ENCODE assay signal across 21 cellular contexts in genomic region chr12:132347471-132347855, GRCh38. TPM values are rescaled to one million over a fixed set of nuclear protein-coding genes. Genes with fewer than 3 reads are reported as not detected.
A peak's percentile ranks its signal among the peaks of the same experiment; 100 is the strongest.
DNase-seq lines count a peak whose midpoint lies in the region; ATAC-seq, FAIRE-seq and TF ChIP-seq lines count a peak whose summit lies in the region.
"Had no signal": no experiment of that assay in that cellular context is flagged by ENCODE, and none has a peak within 500 bp of the region (broad histone marks: within the 10 kb centered on the region; RNA-seq: fewer than 3 reads in every experiment).

No MANE protein-coding gene starts in this region.

- no CpG with 5 or more reads among the region's 20 CpGs for WGBS in trophoblast cell (ENCODE audit: extremely low coverage, insufficient coverage, insufficient read length)
- WGBS in esophagus muscularis mucosa, result 91% methylated on average over 11 of the region's 20 CpGs

- DNase-seq in Right ventricle myocardium inferior (ENCODE audit: missing footprints) (peak; percentile 67), left cardiac atrium (no peak), kidney (peak; percentile 65), trophoblast cell (no peak), esophagus muscularis mucosa (ENCODE audit: extremely low spot score) (no peak)
- DNase-seq: AML-193; Caco-2; Calu3; CD4-positive, alpha-beta T cell; CD8-positive, alpha-beta T cell; DMS79 treated with DMSO at 0.1 percent for 48 hours; GF-D8 had no signal

- intact Hi-C loops in Right ventricle myocardium inferior (cut with DNase I), result no loop called here
- intact Hi-C loops in left cardiac atrium (cut with DNase I), result no loop called here
- intact Hi-C loops in kidney (cut with DNase I), result no loop called here
- intact Hi-C loops in esophagus muscularis mucosa (cut with DNase I), result no loop called here

- H3K4me3 ChIP-seq in kidney (ENCODE audit: low read length in 2 of 2) (no peak overlapping the region), trophoblast cell (ENCODE audit: low read depth, low read length) (peak overlapping the region; percentile 14), esophagus muscularis mucosa (no peak overlapping the region)
- H3K4me3 ChIP-seq: A549; BLaER1 treated with 17β-estradiol and CSF1 and Interleukin-3, amounts not matched to agents 10 nM and 100 nM had no signal

- H2BK120ac ChIP-seq in trophoblast cell (ENCODE audit: insufficient read depth, low read length, poor library complexity), result no peak overlapping the region

- H3K18ac ChIP-seq in trophoblast cell (ENCODE audit: low read length), result no peak overlapping the region

- no peak overlapping the region for H2AFZ ChIP-seq in trophoblast cell (ENCODE audit: insufficient read depth, low read length, poor library complexity)

- no peak for FAIRE-seq in kidney (lab: Jason Lieb, UNC)
- FAIRE-seq: A549, D721Med, G401.6, GM12891, GM19239 had no signal

- no peak overlapping the region for H2BK5ac ChIP-seq in trophoblast cell (ENCODE audit: low read depth, low read length, poor library complexity)

- H2AK5ac ChIP-seq in trophoblast cell (ENCODE audit: low read length), result no peak overlapping the region

- TF ChIP-seq EP300 in esophagus muscularis mucosa (IDR thresholded peaks at IDR 0.05), result no peak

- no peak overlapping the region for H2BK12ac ChIP-seq in trophoblast cell (ENCODE audit: low read length)

- H3K4me1 ChIP-seq in kidney (ENCODE audit: control insufficient read depth in 1 of 2, insufficient read depth in 1 of 2, low read depth in 1 of 2, low read length in 2 of 2), result peaks cover 0 to 2% of the 10 kb centered on the region in 2 donors
- no peaks in the 10 kb centered on the region for H3K4me1 ChIP-seq in trophoblast cell (ENCODE audit: control insufficient read depth in 1 of 2, insufficient read depth in 2 of 2, low read length in 2 of 2)
- peaks cover 0 to 11% (median 5%) of the 10 kb centered on the region in 4 donors for H3K4me1 ChIP-seq in esophagus muscularis mucosa
- H3K4me1 ChIP-seq: A549, Caco-2 had no signal

- no peak for TF ChIP-seq POLR2A in esophagus muscularis mucosa (IDR thresholded peaks at IDR 0.05; ENCODE audit: low read depth)

- no peaks in the 10 kb centered on the region for H3K79me2 ChIP-seq in trophoblast cell (ENCODE audit: control insufficient read depth, insufficient read depth, low read length, poor library complexity)

- no peak overlapping the region for H3K14ac ChIP-seq in trophoblast cell (ENCODE audit: low read length)

- H3K27ac ChIP-seq in kidney (ENCODE audit: low read depth in 2 of 2, low read length in 2 of 2) (no peak overlapping the region), trophoblast cell (ENCODE audit: low read depth, low read length) (no peak overlapping the region), esophagus muscularis mucosa (replicated peaks in 1 of 4) (no peak overlapping the region)
- H3K27ac ChIP-seq: 22Rv1; A549; BLaER1 treated with 17β-estradiol and CSF1 and Interleukin-3, amounts not matched to agents 10 nM and 100 nM; C4-2B had no signal

- no peak overlapping the region for H3K4ac ChIP-seq in trophoblast cell (ENCODE audit: low read depth, low read length)

- H3K79me1 ChIP-seq in trophoblast cell (ENCODE audit: low read length), result no peaks in the 10 kb centered on the region

- H4K91ac ChIP-seq in trophoblast cell (ENCODE audit: low read depth, low read length), result no peak overlapping the region

- H3K9me3 ChIP-seq in kidney (ENCODE audit: control insufficient read depth in 1 of 2, low read length in 2 of 2) (no peaks in the 10 kb centered on the region), trophoblast cell (ENCODE audit: insufficient read depth, low read depth, low read length) (peaks cover 7% of the 10 kb centered on the region), esophagus muscularis mucosa (no peaks in the 10 kb centered on the region)
- H3K9me3 ChIP-seq: A549; BLaER1 treated with 17β-estradiol and CSF1 and Interleukin-3, amounts not matched to agents 10 nM and 100 nM; Caco-2 had no signal

- H3K4me2 ChIP-seq in trophoblast cell (ENCODE audit: low read length), result no peak overlapping the region
- H3K4me2 ChIP-seq: A549; BLaER1 treated with 17β-estradiol and CSF1 and Interleukin-3, amounts not matched to agents 10 nM and 100 nM had no signal

- ATAC-seq in Right ventricle myocardium inferior, result no peak
- ATAC-seq in left cardiac atrium, result no peak
- ATAC-seq: A549; CD8-positive, alpha-beta T cell had no signal

- H4K8ac ChIP-seq in trophoblast cell (ENCODE audit: low read depth, low read length), result no peak overlapping the region

- H3K36me3 ChIP-seq in kidney (ENCODE audit: control insufficient read depth in 1 of 2, insufficient read depth in 2 of 2, low read length in 2 of 2) (no peaks in the 10 kb centered on the region), trophoblast cell (ENCODE audit: control insufficient read depth in 1 of 2, insufficient read depth in 2 of 2, low read length in 2 of 2) (no peaks in the 10 kb centered on the region), esophagus muscularis mucosa (no peaks in the 10 kb centered on the region)
- H3K36me3 ChIP-seq: BLaER1 treated with 17β-estradiol and CSF1 and Interleukin-3, amounts not matched to agents 10 nM and 100 nM had no signal

- no peak overlapping the region for H3K23ac ChIP-seq in trophoblast cell (ENCODE audit: low read length)

- no peaks in the 10 kb centered on the region for H3K27me3 ChIP-seq in trophoblast cell (ENCODE audit: insufficient read depth, low read length)
- peaks cover 0 to 79% (median 5%) of the 10 kb centered on the region in 4 donors for H3K27me3 ChIP-seq in esophagus muscularis mucosa

- no peak overlapping the region for H4K12ac ChIP-seq in trophoblast cell (ENCODE audit: low read depth, low read length)

- no peak for TF ChIP-seq CTCF in kidney (IDR thresholded peaks at IDR 0.05; ENCODE audit: borderline replicate concordance, extremely low read depth, insufficient read depth)
- no peak for TF ChIP-seq CTCF in esophagus muscularis mucosa (IDR thresholded peaks at IDR 0.05)

- H3K9ac ChIP-seq in kidney (ENCODE audit: low read length in 2 of 2) (no peak overlapping the region), trophoblast cell (ENCODE audit: low read length) (no peak overlapping the region)
- H3K9ac ChIP-seq: BLaER1 treated with 17β-estradiol and CSF1 and Interleukin-3, amounts not matched to agents 10 nM and 100 nM had no signal

RNA-seq across cellular contexts. Expression of gene GALNT9, which starts 18.1 kb away (rescaled TPM):
- not detected for total RNA-seq in Right ventricle myocardium inferior
- total RNA-seq in left cardiac atrium, result 1 to 10 TPM; 2.6 to 2.7 TPM
- 20.7 TPM for total RNA-seq in kidney
- 4.8 TPM for polyA plus RNA-seq in kidney (ENCODE audit: insufficient read depth, low read depth, low replicate concordance)
- polyA plus RNA-seq in trophoblast cell (2013), result 0.03 TPM in 1 of 2 replicates, not detected in the other
- total RNA-seq in esophagus muscularis mucosa, result under 1 TPM; 0.17 to 0.58 (median 0.46) TPM
- total RNA-seq: CD4-positive, alpha-beta T cell; CD8-positive, alpha-beta T cell had no signal
- polyA plus RNA-seq: BJ had no signal

Comparison
In these comparisons a context has a peak if more than half of its experiments do, and no peak if none do; other contexts are left out.
1. DNase-seq: peak in Right ventricle myocardium inferior (single experiment) and kidney (single experiment); none in left cardiac atrium (single experiment), trophoblast cell (0 of 2) and esophagus muscularis mucosa (single experiment).